In genomic region chr3:36318584-36319200, GRCh38 we compare ENCODE assay signal across 28 cellular contexts.
DNase-seq lines count a peak whose midpoint lies in the region; ATAC-seq and TF ChIP-seq lines count a peak whose summit lies in the region.
"Had no signal": no experiment of that assay in that cellular context is flagged by ENCODE, and none has a peak within 500 bp of the region (broad histone marks: within the 10 kb centered on the region; RNA-seq: fewer than 3 reads in every experiment).

No MANE protein-coding gene starts in this region.

- H4K5ac ChIP-seq in mesendoderm (ENCODE audit: low read length), result no peak overlapping the region

- peak overlapping the region; percentile 79 for H3K27ac ChIP-seq in HUES48 (ENCODE audit: low read depth, low read length)
- H3K27ac ChIP-seq in mesendoderm (ENCODE audit: low read depth, low read length), result no peak overlapping the region
- H3K27ac ChIP-seq in uterus, result peak overlapping the region; percentile 67
- no peak overlapping the region for H3K27ac ChIP-seq in smooth muscle cell (ENCODE audit: low read depth)
- H3K27ac ChIP-seq: GM23248, ovary, RWPE1, SJSA1, tibial artery, WERI-Rb-1 had no signal

- no peak overlapping the region for H3K4me2 ChIP-seq in mesendoderm (ENCODE audit: low read length)
- no peak overlapping the region for H3K4me2 ChIP-seq in smooth muscle cell

- no peak overlapping the region for H2BK5ac ChIP-seq in mesendoderm (ENCODE audit: low read length)

- H3K4me1 ChIP-seq in HUES48 (ENCODE audit: control insufficient read depth, insufficient read depth, low read length) (peaks cover 21% of the 10 kb centered on the region), mesendoderm (ENCODE audit: control insufficient read depth, low read depth, low read length) (peaks cover 5% of the 10 kb centered on the region), uterus (no peaks in the 10 kb centered on the region), smooth muscle cell (ENCODE audit: low read depth) (peaks cover 8% of the 10 kb centered on the region)
- H3K4me1 ChIP-seq: SJSA1, tibial artery had no signal

- no peaks in the 10 kb centered on the region for H3F3A ChIP-seq in smooth muscle cell (ENCODE audit: low read depth)

- TF ChIP-seq POLR2A in uterus (IDR thresholded peaks at IDR 0.05), result no peak

- DNase-seq in fibroblast of villous mesenchyme (ENCODE audit: low read depth), result peak; percentile 3
- DNase-seq in mesendoderm, result no peak
- DNase-seq in uterus, result peak in 1 of 2 donors; percentile 23
- DNase-seq in smooth muscle cell (lab: John Stamatoyannopoulos, UW; ENCODE audit: unreplicated experiment), result no peak
- DNase-seq: activated CD4-positive, alpha-beta T cell treated with anti-CD3 and anti-CD28 coated beads for 48 hours; C1 segment of cervical spinal cord; COR-L47; DMS79; effector CD4-positive, alpha-beta T cell; GDM1; glutamatergic neuron; GM23248; NCI-H1048; NCI-H446 treated with DMSO at 0.1 percent for 48 hours; ovary; retina; stimulated activated CD4-positive, alpha-beta T cell treated with anti-CD3 and anti-CD28 coated beads, Interleukin-1b, Interleukin-23, amount 100 ng/mL, for 48 hours; stimulated activated CD8-positive, alpha-beta memory T cell treated with anti-CD3 and anti-CD28 coated beads, Interleukin-4, amount 100 ng/mL, for 48 hours; T1000; tibial artery; WERI-Rb-1 had no signal

- no peak overlapping the region for H2AK5ac ChIP-seq in mesendoderm (ENCODE audit: low read length)

- intact Hi-C loops in uterus (cut with DNase I; ENCODE audit: low total_unique reads), result no loop called here

- no peak overlapping the region for H2BK15ac ChIP-seq in mesendoderm (replicated peaks; ENCODE audit: low read depth)

- H3K4me3 ChIP-seq in HUES48 (ENCODE audit: low read depth, low read length) (no peak overlapping the region), fibroblast of villous mesenchyme (ENCODE audit: low read depth, low read length) (no peak overlapping the region), mesendoderm (ENCODE audit: low read length) (no peak overlapping the region), uterus (no peak overlapping the region), smooth muscle cell (no peak overlapping the region)
- H3K4me3 ChIP-seq: GM23248, ovary, SJSA1, tibial artery had no signal

- H3K27me3 ChIP-seq in HUES48 (ENCODE audit: control insufficient read depth, insufficient read depth, low read length), result no peaks in the 10 kb centered on the region
- H3K27me3 ChIP-seq in mesendoderm (ENCODE audit: insufficient read depth, low read length, poor library complexity), result no peaks in the 10 kb centered on the region
- no peaks in the 10 kb centered on the region for H3K27me3 ChIP-seq in uterus
- no peaks in the 10 kb centered on the region for H3K27me3 ChIP-seq in smooth muscle cell (ENCODE audit: low read depth)
- H3K27me3 ChIP-seq: ovary, SJSA1, tibial artery had no signal

- no peak overlapping the region for H3K9ac ChIP-seq in HUES48 (ENCODE audit: low read depth, low read length)
- no peak overlapping the region for H3K9ac ChIP-seq in mesendoderm (ENCODE audit: low read length)
- H3K9ac ChIP-seq in smooth muscle cell (ENCODE audit: low read depth), result no peak overlapping the region
- H3K9ac ChIP-seq: GM23248 had no signal

- H4K20me1 ChIP-seq in smooth muscle cell (ENCODE audit: low read depth), result no peaks in the 10 kb centered on the region

- H3K9me3 ChIP-seq in HUES48 (ENCODE audit: control insufficient read depth, insufficient read depth, low read length) (peaks cover 5% of the 10 kb centered on the region; the same call in 1 of the 2 replicates), uterus (no peaks in the 10 kb centered on the region), smooth muscle cell (replicated peaks; ENCODE audit: low read depth) (no peaks in the 10 kb centered on the region)
- H3K9me3 ChIP-seq: SJSA1 had no signal

- no peak overlapping the region for H3K56ac ChIP-seq in mesendoderm (ENCODE audit: low read length)

- H4K8ac ChIP-seq in mesendoderm (ENCODE audit: low read depth, low read length), result no peak overlapping the region

- no CpG with 5 or more reads among the region's 3 CpGs for WGBS in mesendoderm (ENCODE audit: extremely low coverage, insufficient coverage, low lambda C conversion rate)
- 84% methylated on average over 3 of the region's 3 CpGs for WGBS in smooth muscle cell (ENCODE audit: low lambda C conversion rate)

- H3K79me2 ChIP-seq in mesendoderm (ENCODE audit: control insufficient read depth, insufficient read depth, low read length) (no peaks in the 10 kb centered on the region), smooth muscle cell (ENCODE audit: low read depth) (no peaks in the 10 kb centered on the region)

- no peaks in the 10 kb centered on the region for H3K36me3 ChIP-seq in HUES48 (ENCODE audit: control insufficient read depth, insufficient read depth, low read length)
- H3K36me3 ChIP-seq in mesendoderm (ENCODE audit: control insufficient read depth, insufficient read depth, low read length), result no peaks in the 10 kb centered on the region
- no peaks in the 10 kb centered on the region for H3K36me3 ChIP-seq in uterus
- no peaks in the 10 kb centered on the region for H3K36me3 ChIP-seq in smooth muscle cell (ENCODE audit: low read depth)
- H3K36me3 ChIP-seq: ovary, SJSA1, tibial artery, WERI-Rb-1 had no signal

- TF ChIP-seq CTCF in fibroblast of villous mesenchyme (IDR thresholded peaks at IDR 0.05; ENCODE audit: insufficient read depth, low read depth, low read length) (no peak), uterus (IDR thresholded peaks at IDR 0.05) (no peak), smooth muscle cell (IDR thresholded peaks at IDR 0.05; ENCODE audit: borderline replicate concordance, insufficient read depth, poor library complexity, severe bottlenecking) (no peak)

- no peak overlapping the region for H3K4ac ChIP-seq in mesendoderm (ENCODE audit: low read depth, low read length)

- H3K18ac ChIP-seq in mesendoderm (ENCODE audit: low read length), result peak overlapping the region; percentile 4

- no peak overlapping the region for H2BK120ac ChIP-seq in mesendoderm (ENCODE audit: low read depth, low read length)

- no peak overlapping the region for H2AFZ ChIP-seq in smooth muscle cell (ENCODE audit: low read depth)
- H2AFZ ChIP-seq: GM23248 had no signal

- H3K79me1 ChIP-seq in mesendoderm (ENCODE audit: low read length), result no peaks in the 10 kb centered on the region

- no peak for ATAC-seq in GM21529 (IDR thresholded peaks at IDR 0.05; ENCODE audit: unreplicated experiment)
- ATAC-seq in HG03565 (IDR thresholded peaks at IDR 0.05; ENCODE audit: unreplicated experiment), result no peak
- ATAC-seq: activated T-helper 17 cell treated with anti-CD3 and anti-CD28 coated beads, Interleukin-2, amount 50 U/mL, for 72 hours; natural killer cell treated with Interleukin-12 subunit alpha and Interleukin-12 subunit beta and Interleukin-15 and Interleukin-18, amount 100 ng/mL, for 72 hours had no signal

- H3K23ac ChIP-seq in mesendoderm (ENCODE audit: low read length), result no peak overlapping the region

Comparison
In these comparisons a context has a peak if more than half of its experiments do, and no peak if none do; other contexts are left out.
1. H3K27ac ChIP-seq: peak in HUES48 (single experiment) and uterus (2 of 2); none in mesendoderm (single experiment) and smooth muscle cell (single experiment).